In genomic region chr4:7034262-7035081, GRCh38 we compare ENCODE assay signal across 1 cellular context.
A peak's percentile ranks its signal among the peaks of the same experiment; 100 is the strongest.
TF ChIP-seq lines count a peak whose summit lies in the region.

No MANE protein-coding gene starts in this region.

TF ChIP-seq in HepG2, 621 proteins besides CTCF, POLR2A, EP300 and RAD21 (continued from another document and continues in another):
- 0 out of 2 replicates have a peak, but pooled peaks have one; percentile 54 for TF ChIP-seq ZNF333 (CRISPR knock-in tag; IDR thresholded peaks at IDR 0.05; ENCODE audit: borderline replicate concordance)
- peak; percentile 63; the same call in 1 of the 2 replicates for TF ChIP-seq ZNF180 (CRISPR knock-in tag; IDR thresholded peaks at IDR 0.05; ENCODE audit: borderline replicate concordance, low read depth)
- no peak for TF ChIP-seq POLR2AphosphoS5 (IDR thresholded peaks at IDR 0.05; ENCODE audit: low read depth, low read length)
- TF ChIP-seq, protein P1, sequence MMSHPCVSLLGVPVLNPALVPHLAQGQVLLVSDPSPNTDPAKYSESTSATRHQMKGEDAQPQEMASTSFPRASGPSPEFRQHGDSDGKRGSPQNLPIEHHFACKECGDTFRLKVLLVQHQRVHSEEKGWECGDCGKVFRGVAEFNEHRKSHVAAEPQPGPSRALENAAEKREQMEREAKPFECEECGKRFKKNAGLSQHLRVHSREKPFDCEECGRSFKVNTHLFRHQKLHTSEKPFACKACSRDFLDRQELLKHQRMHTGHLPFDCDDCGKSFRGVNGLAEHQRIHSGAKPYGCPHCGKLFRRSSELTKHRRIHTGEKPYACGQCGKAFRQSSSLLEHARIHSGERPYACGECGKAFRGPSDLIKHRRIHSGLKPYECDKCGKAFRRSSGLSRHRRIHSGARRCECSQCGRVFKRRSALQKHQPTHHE (CRISPR knock-in tag; IDR thresholded peaks at IDR 0.05; ENCODE audit: borderline replicate concordance): no peak
- peak; percentile 28; the same call in 1 of the 2 replicates for TF ChIP-seq PHF20 (CRISPR knock-in tag; IDR thresholded peaks at IDR 0.05)
- TF ChIP-seq ZNF446 (CRISPR knock-in tag; IDR thresholded peaks at IDR 0.05): peak; percentile 91; the same call in 1 of the 2 replicates
- TF ChIP-seq YEATS2 (CRISPR knock-in tag; IDR thresholded peaks at IDR 0.05; ENCODE audit: borderline replicate concordance): peak; percentile 57; the same call in 1 of the 2 replicates
- peak; percentile 95 for TF ChIP-seq ZNF543 (CRISPR knock-in tag; IDR thresholded peaks at IDR 0.05)
- TF ChIP-seq, protein P2, sequence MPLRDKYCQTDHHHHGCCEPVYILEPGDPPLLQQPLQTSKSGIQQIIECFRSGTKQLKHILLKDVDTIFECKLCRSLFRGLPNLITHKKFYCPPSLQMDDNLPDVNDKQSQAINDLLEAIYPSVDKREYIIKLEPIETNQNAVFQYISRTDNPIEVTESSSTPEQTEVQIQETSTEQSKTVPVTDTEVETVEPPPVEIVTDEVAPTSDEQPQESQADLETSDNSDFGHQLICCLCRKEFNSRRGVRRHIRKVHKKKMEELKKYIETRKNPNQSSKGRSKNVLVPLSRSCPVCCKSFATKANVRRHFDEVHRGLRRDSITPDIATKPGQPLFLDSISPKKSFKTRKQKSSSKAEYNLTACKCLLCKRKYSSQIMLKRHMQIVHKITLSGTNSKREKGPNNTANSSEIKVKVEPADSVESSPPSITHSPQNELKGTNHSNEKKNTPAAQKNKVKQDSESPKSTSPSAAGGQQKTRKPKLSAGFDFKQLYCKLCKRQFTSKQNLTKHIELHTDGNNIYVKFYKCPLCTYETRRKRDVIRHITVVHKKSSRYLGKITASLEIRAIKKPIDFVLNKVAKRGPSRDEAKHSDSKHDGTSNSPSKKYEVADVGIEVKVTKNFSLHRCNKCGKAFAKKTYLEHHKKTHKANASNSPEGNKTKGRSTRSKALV (CRISPR knock-in tag; IDR thresholded peaks at IDR 0.05): 0 out of 2 replicates have a peak, but pooled peaks have one; percentile 74
- peak; percentile 88; the same call in 1 of the 2 replicates for TF ChIP-seq ZFP41 (CRISPR knock-in tag; IDR thresholded peaks at IDR 0.05; ENCODE audit: borderline replicate concordance)
- TF ChIP-seq, protein P3, sequence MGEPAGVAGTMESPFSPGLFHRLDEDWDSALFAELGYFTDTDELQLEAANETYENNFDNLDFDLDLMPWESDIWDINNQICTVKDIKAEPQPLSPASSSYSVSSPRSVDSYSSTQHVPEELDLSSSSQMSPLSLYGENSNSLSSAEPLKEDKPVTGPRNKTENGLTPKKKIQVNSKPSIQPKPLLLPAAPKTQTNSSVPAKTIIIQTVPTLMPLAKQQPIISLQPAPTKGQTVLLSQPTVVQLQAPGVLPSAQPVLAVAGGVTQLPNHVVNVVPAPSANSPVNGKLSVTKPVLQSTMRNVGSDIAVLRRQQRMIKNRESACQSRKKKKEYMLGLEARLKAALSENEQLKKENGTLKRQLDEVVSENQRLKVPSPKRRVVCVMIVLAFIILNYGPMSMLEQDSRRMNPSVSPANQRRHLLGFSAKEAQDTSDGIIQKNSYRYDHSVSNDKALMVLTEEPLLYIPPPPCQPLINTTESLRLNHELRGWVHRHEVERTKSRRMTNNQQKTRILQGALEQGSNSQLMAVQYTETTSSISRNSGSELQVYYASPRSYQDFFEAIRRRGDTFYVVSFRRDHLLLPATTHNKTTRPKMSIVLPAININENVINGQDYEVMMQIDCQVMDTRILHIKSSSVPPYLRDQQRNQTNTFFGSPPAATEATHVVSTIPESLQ (CRISPR knock-in tag; conservative IDR thresholded peaks at IDR 0.05): no peak
- 0 out of 2 replicates have a peak, but pooled peaks have one; percentile 44 for TF ChIP-seq ZNF766 (CRISPR knock-in tag; IDR thresholded peaks at IDR 0.05; ENCODE audit: borderline replicate concordance)
- TF ChIP-seq ZNF672 (CRISPR knock-in tag; IDR thresholded peaks at IDR 0.05): no peak
- peak; percentile 93 for TF ChIP-seq ZMYM2 (CRISPR knock-in tag; IDR thresholded peaks at IDR 0.05)
- TF ChIP-seq ZNF546 (CRISPR knock-in tag; conservative IDR thresholded peaks at IDR 0.05): peak; percentile 82
- TF ChIP-seq ZNF264 (CRISPR knock-in tag; IDR thresholded peaks at IDR 0.05): peak; percentile 36; the same call in 1 of the 2 replicates
- TF ChIP-seq, protein P4, sequence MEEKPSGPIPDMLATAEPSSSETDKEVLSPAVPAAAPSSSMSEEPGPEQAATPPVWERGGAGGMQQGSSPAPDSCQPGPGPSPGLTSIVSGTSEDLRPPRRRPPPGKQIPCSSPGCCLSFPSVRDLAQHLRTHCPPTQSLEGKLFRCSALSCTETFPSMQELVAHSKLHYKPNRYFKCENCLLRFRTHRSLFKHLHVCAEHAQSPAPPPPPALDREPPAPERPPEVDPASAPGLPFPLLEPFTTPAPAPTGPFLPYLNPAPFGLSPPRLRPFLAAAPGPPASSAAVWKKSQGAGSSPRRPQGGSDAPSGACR (CRISPR knock-in tag; IDR thresholded peaks at IDR 0.05): peak; percentile 56; the same call in 1 of the 2 replicates
- no peak for TF ChIP-seq SOX6 (IDR thresholded peaks at IDR 0.05)
- TF ChIP-seq SOX6 (CRISPR knock-in tag; IDR thresholded peaks at IDR 0.05): peak; percentile 88
- peak; percentile 63; the same call in 1 of the 2 replicates for TF ChIP-seq FOXJ3 (CRISPR knock-in tag; IDR thresholded peaks at IDR 0.05; ENCODE audit: borderline replicate concordance)
- TF ChIP-seq TSC22D2 (CRISPR knock-in tag; IDR thresholded peaks at IDR 0.05; ENCODE audit: borderline replicate concordance): no peak
- TF ChIP-seq DMTF1 (CRISPR knock-in tag; IDR thresholded peaks at IDR 0.05): 0 out of 2 replicates have a peak, but pooled peaks have one; percentile 40
- peak; percentile 61 for TF ChIP-seq NRL (CRISPR knock-in tag; IDR thresholded peaks at IDR 0.05; ENCODE audit: borderline replicate concordance)
- TF ChIP-seq NR2C2 (CRISPR knock-in tag; IDR thresholded peaks at IDR 0.05; ENCODE audit: borderline replicate concordance): peak; percentile 52
- TF ChIP-seq ATM (IDR thresholded peaks at IDR 0.05; ENCODE audit: borderline replicate concordance): no peak
- peak; percentile 85; the same call in 1 of the 2 replicates for TF ChIP-seq ZNF879 (CRISPR knock-in tag; IDR thresholded peaks at IDR 0.05)
- peak; percentile 45; the same call in 1 of the 2 replicates for TF ChIP-seq ZNF232 (CRISPR knock-in tag; IDR thresholded peaks at IDR 0.05; ENCODE audit: borderline replicate concordance)
- no peak for TF ChIP-seq YY1 (IDR thresholded peaks at IDR 0.05; ENCODE audit: insufficient read depth, insufficient replicate concordance, low read depth, low read length)
- TF ChIP-seq HOXA7 (CRISPR knock-in tag; IDR thresholded peaks at IDR 0.05): no peak
- no peak for TF ChIP-seq KAT2B (IDR thresholded peaks at IDR 0.05; ENCODE audit: borderline replicate concordance, low read depth, low read length)
- no peak for TF ChIP-seq TRAFD1 (CRISPR knock-in tag; IDR thresholded peaks at IDR 0.05; ENCODE audit: borderline replicate concordance)
- TF ChIP-seq ZNF121 (CRISPR knock-in tag; IDR thresholded peaks at IDR 0.05): peak; percentile 72; the same call in 1 of the 2 replicates
- no peak for TF ChIP-seq ZSCAN9 (CRISPR knock-in tag; IDR thresholded peaks at IDR 0.05; ENCODE audit: borderline replicate concordance)
- TF ChIP-seq ARHGAP35 (CRISPR knock-in tag; IDR thresholded peaks at IDR 0.05; ENCODE audit: borderline replicate concordance): peak; percentile 31; the same call in 1 of the 2 replicates
- TF ChIP-seq ZNF577 (CRISPR knock-in tag; IDR thresholded peaks at IDR 0.05; ENCODE audit: borderline replicate concordance, low read depth): no peak
- TF ChIP-seq ZNF792 (CRISPR knock-in tag; IDR thresholded peaks at IDR 0.05): 0 out of 2 replicates have a peak, but pooled peaks have one; percentile 33
- TF ChIP-seq PITX1 (CRISPR knock-in tag; IDR thresholded peaks at IDR 0.05): peak; percentile 37; the same call in 1 of the 2 replicates
- TF ChIP-seq SOX13 (IDR thresholded peaks at IDR 0.05): peak; percentile 23; the same call in 1 of the 2 replicates
- TF ChIP-seq SOX13 (CRISPR knock-in tag; conservative IDR thresholded peaks at IDR 0.05 in 1 of 2, IDR thresholded peaks at IDR 0.05 in 1 of 2): peak in 1 of 2 experiments; percentile 63; a peak in 1 of 4 replicates
- TF ChIP-seq CBFB (CRISPR knock-in tag; IDR thresholded peaks at IDR 0.05): 0 out of 2 replicates have a peak, but pooled peaks have one; percentile 25
- no peak for TF ChIP-seq ZC3H13 (CRISPR knock-in tag; IDR thresholded peaks at IDR 0.05)
- TF ChIP-seq MAZ (IDR thresholded peaks at IDR 0.05; ENCODE audit: borderline replicate concordance, low read depth, low read length): peak; percentile 43; the same call in 1 of the 2 replicates
- peak; percentile 76 for TF ChIP-seq MAZ (CRISPR knock-in tag; IDR thresholded peaks at IDR 0.05; ENCODE audit: low read depth)
- TF ChIP-seq ZNF280D (CRISPR knock-in tag; IDR thresholded peaks at IDR 0.05): 0 out of 2 replicates have a peak, but pooled peaks have one; percentile 58
- peak; percentile 90; the same call in 1 of the 2 replicates for TF ChIP-seq ZNF788 (CRISPR knock-in tag; IDR thresholded peaks at IDR 0.05; ENCODE audit: borderline replicate concordance)
- peak; percentile 89 for TF ChIP-seq FOSL1 (CRISPR knock-in tag; IDR thresholded peaks at IDR 0.05; ENCODE audit: borderline replicate concordance)
